1 cellular context compared by ENCODE assay signal in genomic region chr6:47362857-47363461, GRCh38.
TF ChIP-seq lines count a peak whose summit lies in the region.

No MANE protein-coding gene starts in this region.

TF ChIP-seq in HepG2, 621 proteins besides CTCF, POLR2A, EP300 and RAD21 (continued from another document and continues in another):
- TF ChIP-seq ZFP91 (CRISPR knock-in tag; IDR thresholded peaks at IDR 0.05; ENCODE audit: borderline replicate concordance) (no peak), SMYD3 (CRISPR knock-in tag; IDR thresholded peaks at IDR 0.05) (0 out of 2 replicates have a peak, but pooled peaks have one; percentile 30), ATF3 (CRISPR knock-in tag; IDR thresholded peaks at IDR 0.05) (peak; percentile 89), CEBPZ (IDR thresholded peaks at IDR 0.05; ENCODE audit: low read length) (no peak), KDM5B (CRISPR knock-in tag; IDR thresholded peaks at IDR 0.05; ENCODE audit: borderline replicate concordance) (no peak), TOE1 (CRISPR knock-in tag; IDR thresholded peaks at IDR 0.05) (no peak), KDM5A (IDR thresholded peaks at IDR 0.05; ENCODE audit: borderline replicate concordance, low read length) (no peak), HMG20B (CRISPR knock-in tag; conservative IDR thresholded peaks at IDR 0.05) (no peak), DNMT1 (CRISPR knock-in tag; IDR thresholded peaks at IDR 0.05) (no peak), TMF1 (CRISPR knock-in tag; IDR thresholded peaks at IDR 0.05; ENCODE audit: low read depth) (no peak), ZNF574 (CRISPR knock-in tag; IDR thresholded peaks at IDR 0.05) (peak; percentile 46; the same call in 1 of the 2 replicates), RFX1 (IDR thresholded peaks at IDR 0.05) (no peak), ZNF382 (CRISPR knock-in tag; IDR thresholded peaks at IDR 0.05; ENCODE audit: borderline replicate concordance) (no peak), ZNF414 (CRISPR knock-in tag; IDR thresholded peaks at IDR 0.05) (no peak), PAXIP1 (CRISPR knock-in tag; conservative IDR thresholded peaks at IDR 0.05) (peak; percentile 78), HDAC2 (CRISPR knock-in tag; IDR thresholded peaks at IDR 0.05) (peak; percentile 68), ZMYM3 (CRISPR knock-in tag; IDR thresholded peaks at IDR 0.05) (no peak), PRDM10 (CRISPR knock-in tag; IDR thresholded peaks at IDR 0.05; ENCODE audit: low read depth) (no peak), HOXD1 (CRISPR knock-in tag; IDR thresholded peaks at IDR 0.05) (no peak), TP53 (CRISPR knock-in tag; conservative IDR thresholded peaks at IDR 0.05) (no peak), CEBPG (CRISPR knock-in tag; IDR thresholded peaks at IDR 0.05) (peak; percentile 93), ZNF367 (CRISPR knock-in tag; IDR thresholded peaks at IDR 0.05; ENCODE audit: borderline replicate concordance) (no peak), ZNF788 (CRISPR knock-in tag; IDR thresholded peaks at IDR 0.05; ENCODE audit: borderline replicate concordance) (no peak; the same call in 1 of the 2 replicates), TBX2 (CRISPR knock-in tag; IDR thresholded peaks at IDR 0.05; ENCODE audit: borderline replicate concordance) (no peak), ZGPAT (CRISPR knock-in tag; IDR thresholded peaks at IDR 0.05) (peak; percentile 80), ZNF589 (CRISPR knock-in tag; conservative IDR thresholded peaks at IDR 0.05) (no peak), ZNF792 (CRISPR knock-in tag; IDR thresholded peaks at IDR 0.05) (peak; percentile 66; the same call in 1 of the 2 replicates), ZSCAN31 (CRISPR knock-in tag; IDR thresholded peaks at IDR 0.05; ENCODE audit: low read depth) (no peak), THAP11 (CRISPR knock-in tag; IDR thresholded peaks at IDR 0.05) (peak; percentile 72; the same call in 1 of the 2 replicates), ZFP1 (CRISPR knock-in tag; IDR thresholded peaks at IDR 0.05) (no peak), KLF15 (CRISPR knock-in tag; IDR thresholded peaks at IDR 0.05; ENCODE audit: borderline replicate concordance) (no peak), ZNF512B (CRISPR knock-in tag; IDR thresholded peaks at IDR 0.05; ENCODE audit: borderline replicate concordance) (no peak), TRIM22 (IDR thresholded peaks at IDR 0.05) (no peak), MIXL1 (CRISPR knock-in tag; IDR thresholded peaks at IDR 0.05) (peak; percentile 47; the same call in 1 of the 2 replicates)
